Comparison of ENCODE assay signal across 28 cellular contexts in genomic region chr13:72820898-72821279, GRCh38.
"Had no signal": no experiment of that assay in that cellular context is flagged by ENCODE, and none has a peak within 500 bp of the region (broad histone marks: within the 10 kb centered on the region; RNA-seq: fewer than 3 reads in every experiment).

No MANE protein-coding gene starts in this region.

- H3K4me1 ChIP-seq: colonic mucosa, esophagus squamous epithelium, left lung, lower lobe of right lung, parathyroid adenoma, psoas muscle, right lobe of liver, suprapubic skin, upper lobe of right lung, uterus had no signal

- H3K4me3 ChIP-seq: colonic mucosa, esophagus squamous epithelium, left lung, lower lobe of right lung, mucosa of descending colon, psoas muscle, right lobe of liver, suprapubic skin, transverse colon, upper lobe of right lung, uterus had no signal

- H3K27me3 Mint-ChIP-seq: central memory CD8-positive, alpha-beta T cell; dendritic cell treated with granulocyte-macrophage colony-stimulating factor and Interleukin-4, amounts not matched to agents 40 ng/mL and 50 ng/mL, for 4 days; naive B cell; natural killer cell treated with Interleukin-12 subunit alpha and Interleukin-12 subunit beta and Interleukin-15 and Interleukin-18, amount 100 ng/mL, for 72 hours; stimulated activated naive CD8-positive, alpha-beta T cell treated with anti-CD3 and anti-CD28 coated beads, Interleukin-15, amount 100 ng/mL, for 72 hours had no signal

- DNase-seq: colonic mucosa; effector CD8-positive, alpha-beta T cell; esophagus squamous epithelium; hypothalamus; left lung; lower lobe of right lung; mucosa of descending colon; naive B cell; psoas muscle; retina; right lobe of liver; small intestine; stimulated activated CD4-positive, alpha-beta T cell treated with anti-CD3 and anti-CD28 coated beads, Interleukin-12 subunit alpha, Interleukin-12 subunit beta, amount 100 ng/mL, for 4 hours; stimulated activated CD4-positive, alpha-beta T cell treated with anti-CD3 and anti-CD28 coated beads, Interleukin-1b, Interleukin-23, amount 100 ng/mL, for 48 hours; stimulated activated CD4-positive, alpha-beta T cell treated with anti-CD3 and anti-CD28 coated beads, Interleukin-4, amount 100 ng/mL, for 1 hour; stimulated activated CD8-positive, alpha-beta memory T cell treated with anti-CD3 and anti-CD28 coated beads, Interleukin-4, amount 100 ng/mL, for 48 hours; stimulated activated naive CD4-positive, alpha-beta T cell; stimulated activated naive CD8-positive, alpha-beta T cell treated with anti-CD3 and anti-CD28 coated beads, Interleukin-15, amount 100 ng/mL, for 72 hours; transverse colon; upper lobe of right lung; uterus had no signal

- H3K27me3 ChIP-seq: colonic mucosa, esophagus squamous epithelium, left lung, neutrophil, right lobe of liver, suprapubic skin, transverse colon, upper lobe of right lung, uterus had no signal

- H3K79me2 ChIP-seq: parathyroid adenoma had no signal

- H3K9me3 Mint-ChIP-seq: central memory CD8-positive, alpha-beta T cell; dendritic cell treated with granulocyte-macrophage colony-stimulating factor and Interleukin-4, amounts not matched to agents 40 ng/mL and 50 ng/mL, for 4 days; natural killer cell treated with Interleukin-12 subunit alpha and Interleukin-12 subunit beta and Interleukin-15 and Interleukin-18, amount 100 ng/mL, for 72 hours; neural crest cell; stimulated activated naive CD8-positive, alpha-beta T cell treated with anti-CD3 and anti-CD28 coated beads, Interleukin-15, amount 100 ng/mL, for 72 hours had no signal

- H3K9ac ChIP-seq: parathyroid adenoma had no signal

- H3K4me1 Mint-ChIP-seq: central memory CD8-positive, alpha-beta T cell; naive B cell; neural crest cell; stimulated activated naive CD8-positive, alpha-beta T cell treated with anti-CD3 and anti-CD28 coated beads, Interleukin-15, amount 100 ng/mL, for 72 hours had no signal

- H3K9me3 ChIP-seq: colonic mucosa, esophagus squamous epithelium, left lung, lower lobe of right lung, mucosa of descending colon, neutrophil, psoas muscle, right lobe of liver, suprapubic skin, transverse colon, upper lobe of right lung, uterus had no signal

- H3K36me3 ChIP-seq: colonic mucosa, uterus had no signal

- ATAC-seq: left lung; lower lobe of right lung; mucosa of descending colon; natural killer cell treated with Interleukin-12 subunit alpha and Interleukin-12 subunit beta and Interleukin-15 and Interleukin-18, amount 100 ng/mL, for 72 hours; right lobe of liver; stimulated activated naive CD8-positive, alpha-beta T cell treated with anti-CD3 and anti-CD28 coated beads, Interleukin-15, amount 100 ng/mL, for 72 hours; upper lobe of right lung had no signal

- H3K27ac ChIP-seq: colonic mucosa, esophagus squamous epithelium, left lung, lower lobe of right lung, neutrophil, parathyroid adenoma, psoas muscle, right lobe of liver, suprapubic skin, transverse colon, upper lobe of right lung, uterus had no signal

- H3K4me3 Mint-ChIP-seq: central memory CD8-positive, alpha-beta T cell; dendritic cell treated with granulocyte-macrophage colony-stimulating factor and Interleukin-4, amounts not matched to agents 40 ng/mL and 50 ng/mL, for 4 days; naive B cell; natural killer cell treated with Interleukin-12 subunit alpha and Interleukin-12 subunit beta and Interleukin-15 and Interleukin-18, amount 100 ng/mL, for 72 hours; neural crest cell; stimulated activated naive CD8-positive, alpha-beta T cell treated with anti-CD3 and anti-CD28 coated beads, Interleukin-15, amount 100 ng/mL, for 72 hours had no signal

- H3K27ac Mint-ChIP-seq: dendritic cell treated with granulocyte-macrophage colony-stimulating factor and Interleukin-4, amounts not matched to agents 40 ng/mL and 50 ng/mL, for 4 days; natural killer cell treated with Interleukin-12 subunit alpha and Interleukin-12 subunit beta and Interleukin-15 and Interleukin-18, amount 100 ng/mL, for 72 hours had no signal
